ENCODE assay signal across 26 cellular contexts in genomic region chr5:171897231-171897630, GRCh38.
DNase-seq lines count a peak whose midpoint lies in the region; ATAC-seq and TF ChIP-seq lines count a peak whose summit lies in the region.
"Had no signal": no experiment of that assay in that cellular context is flagged by ENCODE, and none has a peak within 500 bp of the region (broad histone marks: within the 10 kb centered on the region; RNA-seq: fewer than 3 reads in every experiment).

No MANE protein-coding gene starts in this region.

- peak; percentile 38 to 58 for ATAC-seq in activated CD4-positive, CD25-positive, alpha-beta regulatory T cell treated with anti-CD3 and anti-CD28 coated beads, Interleukin-2, amount 50 U/mL, for 24 hours
- peak; percentile 12 for ATAC-seq in naive thymus-derived CD4-positive, alpha-beta T cell
- no peak for ATAC-seq in sciatic nerve
- no peak for ATAC-seq in SK-N-SH treated with all-trans-retinoic acid at 6 μM for 48 hours
- ATAC-seq: K562 had no signal

- no peak overlapping the region for H3K4me3 ChIP-seq in naive thymus-derived CD4-positive, alpha-beta T cell (ENCODE audit: low read length)
- H3K4me3 ChIP-seq: esophagus muscularis mucosa, K562, prostate gland, suprapubic skin had no signal

- H3K27me3 ChIP-seq in naive thymus-derived CD4-positive, alpha-beta T cell (ENCODE audit: control insufficient read depth in 2 of 2, insufficient read depth in 2 of 2, low read length in 2 of 2), result no peaks in the 10 kb centered on the region
- H3K27me3 ChIP-seq: esophagus muscularis mucosa, suprapubic skin had no signal

- H3K27me3 Mint-ChIP-seq in naive thymus-derived CD4-positive, alpha-beta T cell, result no peaks in the 10 kb centered on the region
- H3K27me3 Mint-ChIP-seq: activated naive CD8-positive, alpha-beta T cell; dendritic cell treated with granulocyte-macrophage colony-stimulating factor and Interleukin-4, amounts not matched to agents 40 ng/mL and 50 ng/mL, for 4 days had no signal

- no peak for DNase-seq in activated CD4-positive, CD25-positive, alpha-beta regulatory T cell treated with anti-CD3 and anti-CD28 coated beads, Interleukin-2, amount 50 U/mL, for 72 hours
- peak; percentile 6 for DNase-seq in stimulated activated CD4-positive, alpha-beta T cell treated with anti-CD3 and anti-CD28 coated beads, Interleukin-4, amount 100 ng/mL, for 24 hours
- no peak for DNase-seq in stimulated activated CD4-positive, alpha-beta T cell treated with anti-CD3 and anti-CD28 coated beads, Interleukin-2, amount 100 ng/mL, for 24 hours
- no peak for DNase-seq in naive thymus-derived CD4-positive, alpha-beta T cell
- no peak for DNase-seq in sciatic nerve (ENCODE audit: low spot score)
- DNase-seq in NK-92 treated with Interleukin-12 subunit alpha and Interleukin-12 subunit beta, amount 100 ng/mL, for 24 hours (lab: John Stamatoyannopoulos, UW), result no peak
- DNase-seq: Calu3; central memory CD4-positive, alpha-beta T cell; DMS79 treated with DMSO at 0.1 percent for 48 hours; foreskin melanocyte; NCI-H1105; NCI-H2029; NCI-H526; SHP77; T-helper 9 cell had no signal

- H3K4me3 Mint-ChIP-seq in naive thymus-derived CD4-positive, alpha-beta T cell, result no peak overlapping the region
- H3K4me3 Mint-ChIP-seq: activated naive CD8-positive, alpha-beta T cell; dendritic cell treated with granulocyte-macrophage colony-stimulating factor and Interleukin-4, amounts not matched to agents 40 ng/mL and 50 ng/mL, for 4 days had no signal

- H3K27ac ChIP-seq in naive thymus-derived CD4-positive, alpha-beta T cell (ENCODE audit: low read depth, low read length), result no peak overlapping the region
- H3K27ac ChIP-seq: 22Rv1, C4-2B, esophagus muscularis mucosa, prostate gland, suprapubic skin, VCaP had no signal

- H3K9me3 Mint-ChIP-seq in naive thymus-derived CD4-positive, alpha-beta T cell, result no peaks in the 10 kb centered on the region
- H3K9me3 Mint-ChIP-seq: dendritic cell treated with granulocyte-macrophage colony-stimulating factor and Interleukin-4, amounts not matched to agents 40 ng/mL and 50 ng/mL, for 4 days had no signal

- H3K27ac Mint-ChIP-seq in naive thymus-derived CD4-positive, alpha-beta T cell, result no peak overlapping the region
- H3K27ac Mint-ChIP-seq: activated naive CD8-positive, alpha-beta T cell; dendritic cell treated with granulocyte-macrophage colony-stimulating factor and Interleukin-4, amounts not matched to agents 40 ng/mL and 50 ng/mL, for 4 days had no signal

- no peaks in the 10 kb centered on the region for H3K4me1 ChIP-seq in naive thymus-derived CD4-positive, alpha-beta T cell (ENCODE audit: control insufficient read depth in 2 of 2, insufficient read depth in 2 of 2, low read length in 2 of 2)
- H3K4me1 ChIP-seq: prostate gland, suprapubic skin had no signal

- POLR2A ChIA-PET in naive thymus-derived CD4-positive, alpha-beta T cell (lab: Charles Lee), result no interaction called here

- intact Hi-C loops in naive thymus-derived CD4-positive, alpha-beta T cell (cut with micrococcal nuclease), result no loop called here
- intact Hi-C loops in sciatic nerve (cut with DNase I), result no loop called here

- peaks cover 3 to 44% (median 27%) of the 10 kb centered on the region in 5 donors for H3K36me3 Mint-ChIP-seq in naive thymus-derived CD4-positive, alpha-beta T cell

- H3K9me3 ChIP-seq in naive thymus-derived CD4-positive, alpha-beta T cell (ENCODE audit: control insufficient read depth in 2 of 3, low read length in 3 of 3), result no peaks in the 10 kb centered on the region
- H3K9me3 ChIP-seq: esophagus muscularis mucosa, prostate gland, suprapubic skin had no signal

- CTCF ChIA-PET in naive thymus-derived CD4-positive, alpha-beta T cell (lab: Charles Lee), result no interaction called here

- peaks cover 0 to 17% (median 0%) of the 10 kb centered on the region in 3 experiments for H3K36me3 ChIP-seq in naive thymus-derived CD4-positive, alpha-beta T cell (ENCODE audit: control insufficient read depth in 2 of 3, insufficient read depth in 3 of 3, low read length in 3 of 3)
- H3K36me3 ChIP-seq: prostate gland had no signal

- H3K4me1 Mint-ChIP-seq in naive thymus-derived CD4-positive, alpha-beta T cell, result peaks cover 5 to 31% (median 9%) of the 10 kb centered on the region in 7 donors

TF ChIP-seq in SK-N-SH treated with all-trans-retinoic acid at 6 μM for 48 hours, 23 proteins besides CTCF, POLR2A, EP300 and RAD21:
- TF ChIP-seq ZNF565 (CRISPR knock-in tag; conservative IDR thresholded peaks at IDR 0.05; ENCODE audit: low read depth) (no peak), ZC3H10 (CRISPR knock-in tag; IDR thresholded peaks at IDR 0.05) (no peak), GLIS3 (CRISPR knock-in tag; IDR thresholded peaks at IDR 0.05) (no peak), PPARA (CRISPR knock-in tag; IDR thresholded peaks at IDR 0.05; ENCODE audit: borderline replicate concordance) (no peak), RARB (CRISPR knock-in tag; IDR thresholded peaks at IDR 0.05) (no peak), PATZ1 (CRISPR knock-in tag; IDR thresholded peaks at IDR 0.05; ENCODE audit: borderline replicate concordance) (no peak)

Comparison
In these comparisons a context has a peak if more than half of its experiments do, and no peak if none do; other contexts are left out.
1. ATAC-seq: peak in activated CD4-positive, CD25-positive, alpha-beta regulatory T cell treated with anti-CD3 and anti-CD28 coated beads, Interleukin-2, amount 50 U/mL, for 24 hours (2 of 2) and naive thymus-derived CD4-positive, alpha-beta T cell (single experiment); none in sciatic nerve (single experiment) and SK-N-SH treated with all-trans-retinoic acid at 6 μM for 48 hours (single experiment).